ENCODE assay signal across 8 cellular contexts in the genomic region with DNA sequence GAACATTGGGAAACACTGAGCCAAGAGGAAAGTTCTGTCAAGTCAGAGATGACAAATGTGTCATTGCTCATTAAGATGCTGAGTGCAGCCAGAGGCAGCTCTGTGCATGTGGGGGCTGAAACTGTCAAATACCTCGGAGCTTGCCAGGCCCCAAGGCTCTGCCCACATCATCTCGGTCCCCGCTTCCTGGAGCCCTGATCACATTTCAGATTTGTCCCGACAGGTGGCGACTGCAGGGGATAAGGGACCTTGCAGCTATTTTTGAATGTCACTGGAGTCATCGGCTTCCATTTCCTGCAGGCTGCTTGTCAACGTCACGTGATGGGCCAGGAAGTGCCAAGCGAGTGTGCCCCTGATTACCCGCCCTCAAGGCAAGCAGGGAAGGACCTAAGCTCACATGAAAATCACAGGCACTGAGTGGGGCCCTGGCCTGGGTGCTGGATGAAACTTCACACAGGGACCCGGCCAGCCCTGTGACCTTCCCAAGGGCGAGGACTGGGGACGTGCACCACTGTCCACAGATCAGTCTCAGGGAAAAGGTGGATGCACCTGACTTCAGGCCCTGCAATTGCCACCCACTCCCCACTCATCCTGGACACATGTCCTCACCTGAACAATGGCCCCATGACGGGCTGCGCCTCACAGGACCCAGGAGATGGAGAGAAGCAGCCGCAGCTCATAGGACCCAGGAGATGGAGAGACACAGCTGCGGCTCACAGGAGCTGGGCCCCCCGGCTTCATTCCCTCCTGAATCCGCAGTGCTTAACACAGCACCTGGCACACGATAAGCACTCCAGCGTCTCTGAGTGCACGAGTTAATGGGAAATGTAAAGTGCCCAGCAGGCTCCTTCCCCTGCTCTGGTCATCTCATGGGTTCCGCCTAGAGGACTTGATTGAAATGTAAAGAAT.
DNase-seq lines count a peak whose midpoint lies in the region; ATAC-seq lines count a peak whose summit lies in the region.

No MANE protein-coding gene starts in this region.

- H3K9ac ChIP-seq in Karpas-422 (ENCODE audit: low read length) = no peak overlapping the region

- H3K9me3 ChIP-seq in SJCRH30 (replicated peaks) (no peaks in the 10 kb centered on the region), Karpas-422 (ENCODE audit: low read length) (no peaks in the 10 kb centered on the region)

- no peaks in the 10 kb centered on the region for H4K20me1 ChIP-seq in Karpas-422 (ENCODE audit: insufficient read depth, low read depth, low read length)

- H3K4me1 Mint-ChIP-seq in stimulated activated naive B cell treated with anti-CD40 and anti-IgM and Interleukin-4, amounts not matched to agents 10 μg/mL and 1 μg/mL and 100 μg/mL, for 72 hours = peaks cover 26 to 39% of the 10 kb centered on the region in 2 donors

- no peak overlapping the region for H2AFZ ChIP-seq in Karpas-422 (ENCODE audit: low read length)

- H3K4me3 ChIP-seq in SJCRH30 = peak overlapping the region; percentile 23
- H3K4me3 ChIP-seq in Karpas-422 (ENCODE audit: low read length) = no peak overlapping the region

- H3K27me3 Mint-ChIP-seq in stimulated activated naive B cell treated with anti-CD40 and anti-IgM and Interleukin-4, amounts not matched to agents 10 μg/mL and 1 μg/mL and 100 μg/mL, for 72 hours = no peaks in the 10 kb centered on the region

- H3K27ac Mint-ChIP-seq in stimulated activated naive B cell treated with anti-CD40 and anti-IgM and Interleukin-4, amounts not matched to agents 10 μg/mL and 1 μg/mL and 100 μg/mL, for 72 hours = peak overlapping the region; percentile 42

- peaks cover 26% of the 10 kb centered on the region for H3K4me1 ChIP-seq in SJCRH30
- H3K4me1 ChIP-seq in Karpas-422 (ENCODE audit: low read length) = no peaks in the 10 kb centered on the region

- no peak overlapping the region for H3K4me2 ChIP-seq in Karpas-422 (ENCODE audit: low read depth, low read length, poor library complexity, severe bottlenecking)

- H3K27me3 ChIP-seq in SJCRH30 (no peaks in the 10 kb centered on the region), Karpas-422 (ENCODE audit: low read length) (no peaks in the 10 kb centered on the region)

- peaks cover 60 to 78% of the 10 kb centered on the region in 2 donors for H3K36me3 Mint-ChIP-seq in stimulated activated naive B cell treated with anti-CD40 and anti-IgM and Interleukin-4, amounts not matched to agents 10 μg/mL and 1 μg/mL and 100 μg/mL, for 72 hours

- no peaks in the 10 kb centered on the region for H3K9me3 Mint-ChIP-seq in stimulated activated naive B cell treated with anti-CD40 and anti-IgM and Interleukin-4, amounts not matched to agents 10 μg/mL and 1 μg/mL and 100 μg/mL, for 72 hours

- no peaks in the 10 kb centered on the region for H3K9me2 ChIP-seq in Karpas-422 (replicated peaks; ENCODE audit: insufficient read depth, low read length)

- peak; percentile 71 to 72 for ATAC-seq in stimulated activated naive B cell treated with anti-CD40 and anti-IgM and Interleukin-4, amounts not matched to agents 10 μg/mL and 1 μg/mL and 100 μg/mL, for 72 hours (replicated peaks)
- ATAC-seq in GM19463 (IDR thresholded peaks at IDR 0.05; ENCODE audit: unreplicated experiment) = no peak

- no peaks in the 10 kb centered on the region for H3K79me2 ChIP-seq in Karpas-422 (ENCODE audit: low read length)

- peak overlapping the region; percentile 52 for H3K27ac ChIP-seq in SJCRH30
- no peak overlapping the region; the same call in 1 of the 2 replicates for H3K27ac ChIP-seq in Karpas-422 (ENCODE audit: low read length)

- DNase-seq in CMK (ENCODE audit: low read depth) (peak; percentile 35), SJCRH30 (peak; percentile 77 to 90), myocyte (ENCODE audit: low read depth) (peak; percentile 38), AG08396 (ENCODE audit: low spot score) (no peak), Karpas-422 (no peak)
- DNase-seq in activated naive CD4-positive, alpha-beta T cell treated with anti-CD3 and anti-CD28 coated beads, Interleukin-2, amount 50 U/mL, for 16 hours = peak; percentile 78
- peak; percentile 29 for DNase-seq in stimulated activated naive B cell treated with anti-CD40 and anti-IgM and Interleukin-4, amounts not matched to agents 10 μg/mL and 1 μg/mL and 100 μg/mL, for 72 hours

- no peaks in the 10 kb centered on the region for H3K36me3 ChIP-seq in SJCRH30
- H3K36me3 ChIP-seq in Karpas-422 (ENCODE audit: insufficient read depth, low read length) = peaks cover 57% of the 10 kb centered on the region

- peak overlapping the region in 1 of 2 donors; percentile 30 for H3K4me3 Mint-ChIP-seq in stimulated activated naive B cell treated with anti-CD40 and anti-IgM and Interleukin-4, amounts not matched to agents 10 μg/mL and 1 μg/mL and 100 μg/mL, for 72 hours

Comparison
In these comparisons a context has a peak if more than half of its experiments do, and no peak if none do; other contexts are left out.
1. DNase-seq: peak in CMK (single experiment), SJCRH30 (2 of 2), activated naive CD4-positive, alpha-beta T cell treated with anti-CD3 and anti-CD28 coated beads, Interleukin-2, amount 50 U/mL, for 16 hours (single experiment), myocyte (single experiment) and stimulated activated naive B cell treated with anti-CD40 and anti-IgM and Interleukin-4, amounts not matched to agents 10 μg/mL and 1 μg/mL and 100 μg/mL, for 72 hours (single experiment); none in AG08396 (single experiment) and Karpas-422 (single experiment).